Comparison of ENCODE assay signal across 1 cellular context in the genomic region with DNA sequence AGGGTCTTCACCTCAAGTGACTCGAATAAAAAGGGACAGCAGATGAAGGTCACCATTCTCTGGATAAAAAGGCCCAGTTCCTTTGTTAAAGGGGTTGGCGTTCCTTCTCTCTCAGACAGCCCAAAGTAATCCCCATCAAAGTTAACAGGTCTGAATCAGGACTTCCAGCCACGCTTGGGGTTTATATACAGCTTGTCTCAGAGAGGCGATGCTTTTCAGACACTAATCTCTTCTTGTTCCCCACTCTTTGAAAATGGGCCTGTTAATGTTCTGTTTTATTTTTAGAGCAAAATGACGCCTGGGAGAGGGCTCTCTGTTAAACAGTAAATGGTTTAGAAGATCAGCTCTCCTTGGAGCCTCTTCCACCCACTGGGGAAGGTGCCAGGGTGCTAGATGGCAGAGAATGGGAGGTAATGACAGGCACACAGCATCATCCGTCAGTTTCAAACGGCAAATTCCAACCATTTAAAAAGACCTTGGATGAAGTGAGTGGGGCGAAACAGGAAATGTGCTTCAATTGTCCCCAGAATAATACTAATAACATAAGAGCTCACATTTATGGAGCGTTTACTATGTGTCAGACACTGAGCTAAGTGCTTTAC.
TF ChIP-seq lines count a peak whose summit lies in the region.

No MANE protein-coding gene starts in this region.

TF ChIP-seq in HepG2, 621 proteins besides CTCF, POLR2A, EP300 and RAD21 (continued from another document):
- TF ChIP-seq, protein P1, sequence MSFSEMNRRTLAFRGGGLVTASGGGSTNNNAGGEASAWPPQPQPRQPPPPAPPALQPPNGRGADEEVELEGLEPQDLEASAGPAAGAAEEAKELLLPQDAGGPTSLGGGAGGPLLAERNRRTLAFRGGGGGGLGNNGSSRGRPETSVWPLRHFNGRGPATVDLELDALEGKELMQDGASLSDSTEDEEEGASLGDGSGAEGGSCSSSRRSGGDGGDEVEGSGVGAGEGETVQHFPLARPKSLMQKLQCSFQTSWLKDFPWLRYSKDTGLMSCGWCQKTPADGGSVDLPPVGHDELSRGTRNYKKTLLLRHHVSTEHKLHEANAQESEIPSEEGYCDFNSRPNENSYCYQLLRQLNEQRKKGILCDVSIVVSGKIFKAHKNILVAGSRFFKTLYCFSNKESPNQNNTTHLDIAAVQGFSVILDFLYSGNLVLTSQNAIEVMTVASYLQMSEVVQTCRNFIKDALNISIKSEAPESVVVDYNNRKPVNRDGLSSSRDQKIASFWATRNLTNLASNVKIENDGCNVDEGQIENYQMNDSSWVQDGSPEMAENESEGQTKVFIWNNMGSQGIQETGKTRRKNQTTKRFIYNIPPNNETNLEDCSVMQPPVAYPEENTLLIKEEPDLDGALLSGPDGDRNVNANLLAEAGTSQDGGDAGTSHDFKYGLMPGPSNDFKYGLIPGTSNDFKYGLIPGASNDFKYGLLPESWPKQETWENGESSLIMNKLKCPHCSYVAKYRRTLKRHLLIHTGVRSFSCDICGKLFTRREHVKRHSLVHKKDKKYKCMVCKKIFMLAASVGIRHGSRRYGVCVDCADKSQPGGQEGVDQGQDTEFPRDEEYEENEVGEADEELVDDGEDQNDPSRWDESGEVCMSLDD (CRISPR knock-in tag; IDR thresholded peaks at IDR 0.05; ENCODE audit: borderline replicate concordance): no peak
